Comparison of ENCODE assay signal across 8 cellular contexts in the genomic region with DNA sequence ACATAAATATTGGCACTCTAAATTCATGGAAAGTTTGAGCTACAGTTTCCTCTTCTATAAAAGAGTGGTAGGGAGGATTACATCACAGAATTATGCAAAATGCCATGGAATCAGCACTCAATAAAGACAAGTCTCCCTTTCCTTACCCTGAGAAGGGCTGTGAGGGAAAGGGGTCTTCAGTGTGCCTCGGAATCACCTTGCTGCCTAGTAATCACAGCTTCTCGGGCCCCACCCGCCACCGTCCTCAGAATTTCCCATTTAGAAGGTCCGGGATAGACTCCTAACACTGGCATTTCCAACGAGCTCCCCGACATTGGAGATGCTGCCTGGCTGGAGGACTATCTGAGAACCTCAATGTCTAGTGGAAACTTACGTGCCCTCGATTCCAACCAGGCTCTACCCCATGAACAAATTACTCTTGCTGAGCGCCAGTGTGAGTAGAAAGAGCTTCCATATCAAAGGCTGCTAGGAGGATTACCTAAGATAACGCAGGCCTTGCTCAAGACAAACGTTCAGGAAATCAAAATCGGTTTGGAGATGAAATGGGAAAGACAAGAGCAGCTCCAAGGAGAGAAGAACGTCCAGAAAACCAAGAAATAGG.
A peak's percentile ranks its signal among the peaks of the same experiment; 100 is the strongest.
DNase-seq lines count a peak whose midpoint lies in the region; ATAC-seq and TF ChIP-seq lines count a peak whose summit lies in the region.

No MANE protein-coding gene starts in this region.

- H3K27me3 Mint-ChIP-seq in activated CD8-positive, alpha-beta T cell treated with anti-CD3 and anti-CD28 coated beads for 36 hours, result no peaks in the 10 kb centered on the region

- H3K4me3 ChIP-seq in KMS-11 (IDR thresholded peaks at IDR 0.05; ENCODE audit: insufficient read depth, low read depth, low read length) (no peak overlapping the region), fibroblast of villous mesenchyme (ENCODE audit: low read depth, low read length) (peak overlapping the region; percentile 41), sigmoid colon (peak overlapping the region; percentile 37 to 66 (median 54))

- no peak for ATAC-seq in activated CD8-positive, alpha-beta T cell treated with anti-CD3 and anti-CD28 coated beads for 36 hours
- ATAC-seq in HG02870 (IDR thresholded peaks at IDR 0.05; ENCODE audit: unreplicated experiment) (no peak), HG03565 (IDR thresholded peaks at IDR 0.05; ENCODE audit: unreplicated experiment) (no peak)

- H3K9ac ChIP-seq in KMS-11, result peak overlapping the region; percentile 98

- H3K27ac Mint-ChIP-seq in activated CD8-positive, alpha-beta T cell treated with anti-CD3 and anti-CD28 coated beads for 36 hours, result peak overlapping the region; percentile 99

- TF ChIP-seq EP300 in sigmoid colon (IDR thresholded peaks at IDR 0.05), result no peak

- H3K36me3 Mint-ChIP-seq in activated CD8-positive, alpha-beta T cell treated with anti-CD3 and anti-CD28 coated beads for 36 hours (ENCODE audit: low read depth), result peaks cover 8% of the 10 kb centered on the region

- no peaks in the 10 kb centered on the region for H3K36me3 ChIP-seq in KMS-11 (ENCODE audit: insufficient read depth)
- no peaks in the 10 kb centered on the region for H3K36me3 ChIP-seq in sigmoid colon

- CTCF ChIA-PET in activated CD8-positive, alpha-beta T cell treated with anti-CD3 and anti-CD28 coated beads for 36 hours (lab: Charles Lee), result interaction anchor here (0.7 to 5.1 kb wide), 21 partner anchors 10 to 279 kb away, joined by 3 to 60 read pairs (median 8); a partner anchor contains a TSS

- no peaks in the 10 kb centered on the region for H3K27me3 ChIP-seq in KMS-11 (ENCODE audit: insufficient read depth, low read depth)
- H3K27me3 ChIP-seq in sigmoid colon, result no peaks in the 10 kb centered on the region

- no peaks in the 10 kb centered on the region for H3K9me3 ChIP-seq in sigmoid colon

- 24 to 58% methylated on average over 14 of the region's 14 CpGs for WGBS in sigmoid colon, 2 donors

- TF ChIP-seq POLR2A in sigmoid colon (IDR thresholded peaks at IDR 0.05), result no peak

- peak overlapping the region; percentile 82 for H3K4me3 Mint-ChIP-seq in activated CD8-positive, alpha-beta T cell treated with anti-CD3 and anti-CD28 coated beads for 36 hours

- H2AFZ ChIP-seq in KMS-11 (ENCODE audit: low read depth), result peak overlapping the region; percentile 69; the same call in 1 of the 2 replicates

- peaks cover 42% of the 10 kb centered on the region for H3K79me2 ChIP-seq in KMS-11 (ENCODE audit: insufficient read depth, low read depth)

- peak overlapping the region; percentile 99 for H3K27ac ChIP-seq in C4-2B
- peak overlapping the region; percentile 100 for H3K27ac ChIP-seq in KMS-11
- H3K27ac ChIP-seq in sigmoid colon, result peak overlapping the region; percentile 90 to 98 (median 94)

- no peaks in the 10 kb centered on the region for H3K9me3 Mint-ChIP-seq in activated CD8-positive, alpha-beta T cell treated with anti-CD3 and anti-CD28 coated beads for 36 hours

- DNase-seq in activated CD8-positive, alpha-beta T cell treated with anti-CD3 and anti-CD28 coated beads for 36 hours, result no peak
- DNase-seq in fibroblast of villous mesenchyme (ENCODE audit: low read depth) (peak; percentile 78), sigmoid colon (no peak), hepatic stellate cell (ENCODE audit: low spot score) (no peak)

- peak overlapping the region; percentile 77 for H3K4me2 ChIP-seq in KMS-11

- intact Hi-C loops in activated CD8-positive, alpha-beta T cell treated with anti-CD3 and anti-CD28 coated beads for 36 hours (cut with micrococcal nuclease), result loop anchor here (2.0 kb wide), 1 partner anchor 101 kb away; no protein-coding TSS in a partner anchor
- intact Hi-C loops in sigmoid colon (cut with DNase I), result loop anchor here (5.0 kb wide), 2 partner anchors 169 to 264 kb away; no protein-coding TSS in a partner anchor

- H3K4me1 Mint-ChIP-seq in activated CD8-positive, alpha-beta T cell treated with anti-CD3 and anti-CD28 coated beads for 36 hours (ENCODE audit: low read depth), result peaks cover 41% of the 10 kb centered on the region

- peaks cover 49% of the 10 kb centered on the region for H3K4me1 ChIP-seq in KMS-11 (ENCODE audit: low read depth, poor library complexity, severe bottlenecking)
- H3K4me1 ChIP-seq in sigmoid colon, result peaks cover 0 to 57% (median 45%) of the 10 kb centered on the region in 4 donors

- H4K20me1 ChIP-seq in KMS-11 (ENCODE audit: insufficient read depth), result no peaks in the 10 kb centered on the region

- POLR2A ChIA-PET in activated CD8-positive, alpha-beta T cell treated with anti-CD3 and anti-CD28 coated beads for 36 hours (lab: Charles Lee), result interaction anchor here (0.7 to 6.3 kb wide), 15 partner anchors 9 to 153 kb away, joined by 3 to 226 read pairs (median 11); a partner anchor contains a TSS

- TF ChIP-seq CTCF in C4-2B (conservative IDR thresholded peaks at IDR 0.05), result no peak
- no peak for TF ChIP-seq CTCF in KMS-11 (conservative IDR thresholded peaks at IDR 0.05; ENCODE audit: low read depth, low read length)
- no peak for TF ChIP-seq CTCF in activated CD8-positive, alpha-beta T cell treated with anti-CD3 and anti-CD28 coated beads for 36 hours (IDR thresholded peaks at IDR 0.05)
- no peak for TF ChIP-seq CTCF in fibroblast of villous mesenchyme (IDR thresholded peaks at IDR 0.05; ENCODE audit: insufficient read depth, low read depth, low read length)
- TF ChIP-seq CTCF in sigmoid colon (IDR thresholded peaks at IDR 0.05), result no peak
